In genomic region chr16:84616515-84616914, GRCh38 we compare ENCODE assay signal across 8 cellular contexts. TPM values are rescaled to one million over a fixed set of nuclear protein-coding genes. Genes with fewer than 3 reads are reported as not detected.
DNase-seq lines count a peak whose midpoint lies in the region; ATAC-seq and TF ChIP-seq lines count a peak whose summit lies in the region.

No MANE protein-coding gene starts in this region.

- H3K9me3 Mint-ChIP-seq in activated CD4-positive, alpha-beta T cell treated with anti-CD3 and anti-CD28 coated beads, Interleukin-2, amount 10 ng/mL, durations not matched to agents 24 days and 14 days: no peaks in the 10 kb centered on the region
- no peaks in the 10 kb centered on the region for H3K9me3 Mint-ChIP-seq in T-cell

- ATAC-seq in T-cell (replicated peaks in 1 of 4) (no peak), HG02642 (IDR thresholded peaks at IDR 0.05; ENCODE audit: poor library complexity, unreplicated experiment) (no peak)

- H3K4me3 Mint-ChIP-seq in activated CD4-positive, alpha-beta T cell treated with anti-CD3 and anti-CD28 coated beads, Interleukin-2, amount 10 ng/mL, durations not matched to agents 24 days and 14 days: peak overlapping the region; percentile 96
- peak overlapping the region; percentile 94 to 98 (median 95) for H3K4me3 Mint-ChIP-seq in T-cell

- CTCF ChIA-PET in T-cell (lab: Charles Lee): interaction anchor here in 1 of 2 donors (1.2 kb wide), 1 partner anchor 19 kb away, joined by 4 read pairs; no protein-coding TSS in a partner anchor

- H3K27me3 Mint-ChIP-seq in activated CD4-positive, alpha-beta T cell treated with anti-CD3 and anti-CD28 coated beads, Interleukin-2, amount 10 ng/mL, durations not matched to agents 24 days and 14 days: peaks cover 7% of the 10 kb centered on the region
- H3K27me3 Mint-ChIP-seq in T-cell: no peaks in the 10 kb centered on the region

- DNase-seq in activated CD4-positive, alpha-beta T cell treated with anti-CD3 and anti-CD28 coated beads, Interleukin-2, amount 10 ng/mL, durations not matched to agents 24 days and 14 days: peak; percentile 78
- DNase-seq in activated CD4-positive, alpha-beta T cell treated with anti-CD3 and anti-CD28 coated beads for 1 hour: no peak
- DNase-seq in T-cell: peak in 3 of 34 experiments; percentile 19 to 35 (median 34)
- peak in 1 of 2 donors; percentile 35 for DNase-seq in foreskin fibroblast
- no peak for DNase-seq in GM10266 (ENCODE audit: extremely low spot score)
- no peak for DNase-seq in stimulated activated CD4-positive, alpha-beta T cell treated with anti-CD3 and anti-CD28 coated beads, Interleukin-4, amount 100 ng/mL, for 4 hours

- TF ChIP-seq CTCF in foreskin fibroblast (IDR thresholded peaks at IDR 0.05; ENCODE audit: low read depth, low read length) (no peak), GM10266 (IDR thresholded peaks at IDR 0.05; ENCODE audit: control insufficient read depth, insufficient read depth, low read depth, missing control alignments) (no peak)

- H3K4me1 Mint-ChIP-seq in activated CD4-positive, alpha-beta T cell treated with anti-CD3 and anti-CD28 coated beads, Interleukin-2, amount 10 ng/mL, durations not matched to agents 24 days and 14 days: peaks cover 53% of the 10 kb centered on the region
- peaks cover 56 to 62% (median 59%) of the 10 kb centered on the region in 3 donors for H3K4me1 Mint-ChIP-seq in T-cell

- peak overlapping the region; percentile 89 for H3K27ac Mint-ChIP-seq in activated CD4-positive, alpha-beta T cell treated with anti-CD3 and anti-CD28 coated beads, Interleukin-2, amount 10 ng/mL, durations not matched to agents 24 days and 14 days
- H3K27ac Mint-ChIP-seq in T-cell: peak overlapping the region; percentile 81 to 86

- peaks cover 48% of the 10 kb centered on the region for H3K36me3 Mint-ChIP-seq in activated CD4-positive, alpha-beta T cell treated with anti-CD3 and anti-CD28 coated beads, Interleukin-2, amount 10 ng/mL, durations not matched to agents 24 days and 14 days (ENCODE audit: low read depth)
- H3K36me3 Mint-ChIP-seq in T-cell: peaks cover 16% of the 10 kb centered on the region

- H3K4me3 ChIP-seq in foreskin fibroblast (ENCODE audit: low read depth in 1 of 2, low read length in 2 of 2) (peak overlapping the region; percentile 77 to 93), skin epidermis (peak overlapping the region; percentile 52 to 83 (median 72))

- POLR2A ChIA-PET in T-cell (lab: Charles Lee): no interaction called here

- peak overlapping the region in 14 of 21 experiments; percentile 12 to 85 (median 77) for H3K27ac ChIP-seq in skin epidermis

- intact Hi-C loops in activated CD4-positive, alpha-beta T cell treated with anti-CD3 and anti-CD28 coated beads, Interleukin-2, amount 10 ng/mL, durations not matched to agents 24 days and 14 days (cut with micrococcal nuclease): loop anchor here (1.0 kb wide), 1 partner anchor 8 kb away; no protein-coding TSS in a partner anchor

RNA-seq across cellular contexts. Expression of gene COTL1, which starts 1.4 kb away (rescaled TPM):
- 470 and 474 TPM in 2 replicates for total RNA-seq in activated CD4-positive, alpha-beta T cell treated with anti-CD3 and anti-CD28 coated beads, Interleukin-2, amount 10 ng/mL, durations not matched to agents 24 days and 14 days
- 100 to 1,000 TPM; 205 to 265 (median 221) TPM for total RNA-seq in T-cell

RNA-seq across cellular contexts. Expression of gene KLHL36, which starts 31.8 kb away (rescaled TPM):
- total RNA-seq in activated CD4-positive, alpha-beta T cell treated with anti-CD3 and anti-CD28 coated beads, Interleukin-2, amount 10 ng/mL, durations not matched to agents 24 days and 14 days: 36.7 and 36.9 TPM in 2 replicates
- total RNA-seq in T-cell: 100 to 1,000 TPM in 3 of 5 donors, 10 to 100 TPM in 2; 96.1 to 135 (median 127) TPM
